ENCODE assay signal across 26 cellular contexts in the genomic region with DNA sequence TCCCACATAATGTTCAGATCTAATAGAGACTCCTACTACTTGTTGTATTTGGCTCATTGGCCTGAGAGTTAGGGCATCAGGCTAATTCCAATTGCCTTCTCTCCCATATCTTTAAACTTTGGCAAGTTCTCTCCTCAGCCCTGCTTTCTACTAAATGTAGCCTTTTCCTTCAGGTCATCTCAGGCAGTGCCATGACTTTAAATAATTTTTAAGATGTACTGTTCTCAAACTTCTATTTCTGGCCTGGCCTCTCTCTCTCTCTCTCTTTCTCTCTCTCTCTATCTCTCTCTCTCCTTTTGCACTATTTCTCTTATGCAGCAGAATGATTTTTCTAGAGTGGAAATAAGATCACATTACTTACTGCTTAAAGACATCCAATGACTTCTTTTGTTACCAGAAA.
"Had no signal": no experiment of that assay in that cellular context is flagged by ENCODE, and none has a peak within 500 bp of the region (broad histone marks: within the 10 kb centered on the region; RNA-seq: fewer than 3 reads in every experiment).

No MANE protein-coding gene starts in this region.

- H3K27ac ChIP-seq: stomach, suprapubic skin, testis, thoracic aorta, thyroid gland, tibial nerve, transverse colon, upper lobe of left lung, upper lobe of right lung, uterus, vagina had no signal

- DNase-seq: stimulated activated CD4-positive, alpha-beta T cell treated with anti-CD3 and anti-CD28 coated beads, Interleukin-2, amount 100 ng/mL, for 48 hours; stimulated activated CD4-positive, alpha-beta T cell treated with anti-CD3 and anti-CD28 coated beads, Interleukin-4, amount 100 ng/mL, for 1 hour; stimulated activated CD4-positive, alpha-beta T cell treated with anti-CD3 and anti-CD28 coated beads, Interleukin-4, amount 100 ng/mL, for 24 hours; stimulated activated CD4-positive, alpha-beta T cell treated with anti-CD3 and anti-CD28 coated beads, Interleukin-4, amount 100 ng/mL, for 4 hours; stimulated activated CD8-positive, alpha-beta memory T cell treated with anti-CD3 and anti-CD28 coated beads, Interleukin-4, amount 100 ng/mL, for 48 hours; stimulated activated naive B cell treated with anti-CD40 and anti-IgM and Interleukin-4, amounts not matched to agents 10 μg/mL and 1 μg/mL and 100 μg/mL, for 72 hours; stimulated activated naive CD4-positive, alpha-beta T cell; stimulated activated naive CD4-positive, alpha-beta T cell treated with Interleukin-2 at 50 U/mL for 16 hours; stimulated activated naive CD8-positive, alpha-beta T cell treated with anti-CD3 and anti-CD28 coated beads, Interleukin-15, amount 100 ng/mL, for 72 hours; stimulated activated naive CD8-positive, alpha-beta T cell treated with anti-CD3 and anti-CD28 coated beads, Interleukin-15, Interleukin-2, amounts not matched to agents 100 U/mL and 50 U/mL, for 24 hours; stomach; substantia nigra; testis; thyroid gland; tibial artery; transverse colon; trophoblast cell; upper lobe of left lung; upper lobe of right lung; uterus had no signal

- H3K4me1 ChIP-seq: suprapubic skin, testis, thyroid gland, upper lobe of left lung, upper lobe of right lung, uterus, vagina had no signal

- ATAC-seq: stimulated activated effector memory CD8-positive, alpha-beta T cell treated with anti-CD3 and anti-CD28 coated beads, Interleukin-12 subunit alpha, Interleukin-12 subunit beta, amount 100 ng/mL, for 72 hours; stimulated activated memory B cell treated with anti-CD40 and anti-IgM and Interleukin-4, amounts not matched to agents 10 μg/mL and 1 μg/mL and 100 μg/mL, for 72 hours; stimulated activated naive B cell treated with anti-CD40 and anti-IgM and Interleukin-4, amounts not matched to agents 10 μg/mL and 1 μg/mL and 100 μg/mL, for 72 hours; stimulated activated naive CD8-positive, alpha-beta T cell treated with anti-CD3 and anti-CD28 coated beads, Interleukin-15, amount 100 ng/mL, for 72 hours; stimulated activated naive CD8-positive, alpha-beta T cell treated with anti-CD3 and anti-CD28 coated beads, Interleukin-15, Interleukin-2, amounts not matched to agents 100 U/mL and 50 U/mL, for 24 hours; upper lobe of right lung had no signal

- H3K4me3 ChIP-seq: stomach, suprapubic skin, testis, thoracic aorta, thyroid gland, tibial artery, tibial nerve, transverse colon, upper lobe of left lung, upper lobe of right lung, uterus, vagina had no signal

- H3K9me3 ChIP-seq: stomach, suprapubic skin, testis, thoracic aorta, thyroid gland, tibial artery, tibial nerve, transverse colon, upper lobe of left lung, upper lobe of right lung, uterus, vagina had no signal

- H3K27me3 ChIP-seq: stomach, suprapubic skin, testis, thyroid gland, tibial artery, tibial nerve, transverse colon, upper lobe of left lung, upper lobe of right lung, uterus, vagina had no signal

- H3K36me3 ChIP-seq: stomach, suprapubic skin, thoracic aorta, thyroid gland, tibial artery, tibial nerve, transverse colon, upper lobe of left lung, upper lobe of right lung, uterus, vagina had no signal
